In genomic region chr2:86221066-86221684, GRCh38 we compare ENCODE assay signal across 8 cellular contexts. TPM values are rescaled to one million over a fixed set of nuclear protein-coding genes. Genes with fewer than 3 reads are reported as not detected.
DNase-seq lines count a peak whose midpoint lies in the region; ATAC-seq and TF ChIP-seq lines count a peak whose summit lies in the region.

No MANE protein-coding gene starts in this region.

- ATAC-seq in heart right ventricle = peak in 1 of 8 donors; percentile 15
- ATAC-seq in left ventricle myocardium superior = no peak
- ATAC-seq in GM19328 (IDR thresholded peaks at IDR 0.05; ENCODE audit: unreplicated experiment) = no peak

- intact Hi-C loops in heart right ventricle (cut with DNase I) (loop anchor here (1.0 to 10.0 kb wide), 10 partner anchors 54 to 224 kb away; partner anchors contain the start of gene KDM3A (in 3 of the 10)), left ventricle myocardium superior (cut with micrococcal nuclease) (loop anchor here (5.0 kb wide), 1 partner anchor 146 kb away; no protein-coding TSS in a partner anchor)

- H2AK5ac ChIP-seq in mesendoderm (ENCODE audit: low read length) = no peak overlapping the region

- no peak overlapping the region for H2BK15ac ChIP-seq in mesendoderm (replicated peaks; ENCODE audit: low read depth)

- peak; percentile 66 to 97 (median 90) for TF ChIP-seq CTCF in heart right ventricle (IDR thresholded peaks at IDR 0.05)
- TF ChIP-seq CTCF in WERI-Rb-1 (IDR thresholded peaks at IDR 0.05; ENCODE audit: low read depth, low read length) = peak; percentile 88

- H3K18ac ChIP-seq in mesendoderm (ENCODE audit: low read length) = no peak overlapping the region

- H3K27me3 ChIP-seq in heart right ventricle = no peaks in the 10 kb centered on the region
- no peaks in the 10 kb centered on the region for H3K27me3 ChIP-seq in WERI-Rb-1 (ENCODE audit: insufficient read depth, low read depth, severe bottlenecking)
- H3K27me3 ChIP-seq in mesendoderm (ENCODE audit: insufficient read depth, low read length, poor library complexity) = no peaks in the 10 kb centered on the region

- H4K5ac ChIP-seq in mesendoderm (ENCODE audit: low read length) = no peak overlapping the region

- no peak overlapping the region for H3K9ac ChIP-seq in mesendoderm (ENCODE audit: low read length)

- H3K36me3 ChIP-seq in heart right ventricle (peaks cover 0 to 2% (median 0%) of the 10 kb centered on the region in 9 donors), WERI-Rb-1 (no peaks in the 10 kb centered on the region), mesendoderm (ENCODE audit: control insufficient read depth, insufficient read depth, low read length) (no peaks in the 10 kb centered on the region)

- no peak overlapping the region for H3K4me3 ChIP-seq in heart right ventricle
- no peak overlapping the region for H3K4me3 ChIP-seq in WERI-Rb-1 (ENCODE audit: low read depth, low read length)
- H3K4me3 ChIP-seq in mesendoderm (ENCODE audit: low read length) = no peak overlapping the region

- no peak overlapping the region for H4K8ac ChIP-seq in mesendoderm (ENCODE audit: low read depth, low read length)

- peaks cover 17 to 68% (median 50%) of the 10 kb centered on the region in 9 donors for H3K4me1 ChIP-seq in heart right ventricle
- peaks cover 4% of the 10 kb centered on the region for H3K4me1 ChIP-seq in mesendoderm (ENCODE audit: control insufficient read depth, low read depth, low read length)

- H3K27ac ChIP-seq in heart right ventricle = peak overlapping the region in 5 of 10 donors; percentile 46 to 94 (median 90)
- no peak overlapping the region for H3K27ac ChIP-seq in WERI-Rb-1
- H3K27ac ChIP-seq in mesendoderm (ENCODE audit: low read depth, low read length) = no peak overlapping the region

- no peak overlapping the region for H3K56ac ChIP-seq in mesendoderm (ENCODE audit: low read length)

- no peaks in the 10 kb centered on the region for H3K79me2 ChIP-seq in mesendoderm (ENCODE audit: control insufficient read depth, insufficient read depth, low read length)

- no peaks in the 10 kb centered on the region for H3K79me1 ChIP-seq in mesendoderm (ENCODE audit: low read length)

- H3K4ac ChIP-seq in mesendoderm (ENCODE audit: low read depth, low read length) = no peak overlapping the region

- peak in 1 of 2 donors; percentile 61 for DNase-seq in heart right ventricle
- no peak for DNase-seq in left ventricle myocardium superior
- peak; percentile 34 for DNase-seq in NCI-H1092 treated with DMSO at 0.1 percent for 48 hours (lab: John Stamatoyannopoulos, UW)
- peak; percentile 52 for DNase-seq in WERI-Rb-1
- peak; percentile 36 for DNase-seq in cerebellum (ENCODE audit: low spot score)
- peak; percentile 70 for DNase-seq in mesendoderm
- DNase-seq in stromal cell of bone marrow (ENCODE audit: low read depth) = peak; percentile 57

- H3K4me2 ChIP-seq in mesendoderm (ENCODE audit: low read length) = no peak overlapping the region

- H2BK120ac ChIP-seq in mesendoderm (ENCODE audit: low read depth, low read length) = no peak overlapping the region

- no peak overlapping the region for H3K23ac ChIP-seq in mesendoderm (ENCODE audit: low read length)

- H3K9me3 ChIP-seq in heart right ventricle (no peaks in the 10 kb centered on the region), WERI-Rb-1 (ENCODE audit: severe bottlenecking) (no peaks in the 10 kb centered on the region)

- WGBS in heart right ventricle, 2 donors = 57 to 62% methylated on average over 5 of the region's 5 CpGs
- no CpG with 5 or more reads among the region's 5 CpGs for WGBS in mesendoderm (ENCODE audit: extremely low coverage, insufficient coverage, low lambda C conversion rate)

- no peak overlapping the region for H2BK5ac ChIP-seq in mesendoderm (ENCODE audit: low read length)

RNA-seq across cellular contexts. Expression of gene MRPL35, which starts 21.9 kb away (rescaled TPM):
- total RNA-seq in heart right ventricle (100 to 1,000 TPM in 7 of 10 donors, 10 to 100 TPM in 3; 72.5 to 147 (median 113) TPM), left ventricle myocardium superior (101 TPM), cerebellum (32.9 TPM)
- polyA plus RNA-seq in heart right ventricle = 10 to 100 TPM; 31.8 to 49.1 TPM
- 44.1 TPM for polyA plus RNA-seq in mesendoderm (2013, experiment 1 of 2)
- polyA plus RNA-seq in mesendoderm (2013, experiment 2 of 2) = 43.7 TPM

RNA-seq across cellular contexts. Expression of gene IMMT, which starts 25.9 kb away (rescaled TPM):
- total RNA-seq in heart right ventricle (100 to 1,000 TPM; 211 to 333 (median 306) TPM), left ventricle myocardium superior (301 TPM), cerebellum (51.2 TPM)
- 100 to 1,000 TPM in 1 of 2 donors, 10 to 100 TPM in 1; 48.2 to 135 TPM for polyA plus RNA-seq in heart right ventricle
- polyA plus RNA-seq in mesendoderm (2013, experiment 1 of 2) = 84.8 TPM
- 85.9 TPM for polyA plus RNA-seq in mesendoderm (2013, experiment 2 of 2)
